In genomic region chr2:133557624-133558023, GRCh38 we compare ENCODE assay signal across 19 cellular contexts. TPM values are rescaled to one million over a fixed set of nuclear protein-coding genes. Genes with fewer than 3 reads are reported as not detected.
"Had no signal": no experiment of that assay in that cellular context is flagged by ENCODE, and none has a peak within 500 bp of the region (broad histone marks: within the 10 kb centered on the region; RNA-seq: fewer than 3 reads in every experiment).

No MANE protein-coding gene starts in this region.

- H3K4me3 Mint-ChIP-seq: activated CD8-positive, alpha-beta T cell treated with anti-CD3 and anti-CD28 coated beads for 36 hours; activated naive CD4-positive, alpha-beta T cell treated with anti-CD3 and anti-CD28 coated beads, Interleukin-2, amount 50 U/mL, for 24 hours; T-helper 1 cell treated with Interleukin-12 subunit alpha and Interleukin-12 subunit beta and Interleukin-4 antibody, amounts not matched to agents 30 μg/mL and 1 μg/mL, for 36 hours had no signal

- DNase-seq: activated CD4-positive, alpha-beta T cell treated with anti-CD3 and anti-CD28 coated beads for 4 hours; activated CD8-positive, alpha-beta memory T cell treated with anti-CD3 and anti-CD28 coated beads, Interleukin-2, amount 50 U/mL, for 48 hours; activated CD8-positive, alpha-beta T cell treated with anti-CD3 and anti-CD28 coated beads for 36 hours; activated T-cell treated with anti-CD3 and anti-CD28 coated beads, Interleukin-2, amount 50 U/mL, for 1 hour; aorta; central memory CD4-positive, alpha-beta T cell; MG63; NCI-H1105 treated with DMSO at 0.1 percent for 48 hours; NCI-H1436 treated with DMSO at 0.1 percent for 48 hours; NCI-H187; NCI-H2081; NCI-H510A treated with DMSO at 0.1 percent for 48 hours; Peyer's patch; SHP77 had no signal

- H3K4me1 Mint-ChIP-seq: activated naive CD4-positive, alpha-beta T cell treated with anti-CD3 and anti-CD28 coated beads, Interleukin-2, amount 50 U/mL, for 24 hours had no signal

- H3K36me3 ChIP-seq: MG63, Peyer's patch, SJSA1 had no signal

- H3K4me3 ChIP-seq: MG63, Peyer's patch, SJSA1 had no signal

- H3K9me3 ChIP-seq: MG63, Peyer's patch, SJSA1 had no signal

- H3K27ac Mint-ChIP-seq: activated CD8-positive, alpha-beta T cell treated with anti-CD3 and anti-CD28 coated beads for 36 hours; activated naive CD4-positive, alpha-beta T cell treated with anti-CD3 and anti-CD28 coated beads, Interleukin-2, amount 50 U/mL, for 24 hours; T-helper 1 cell treated with Interleukin-12 subunit alpha and Interleukin-12 subunit beta and Interleukin-4 antibody, amounts not matched to agents 30 μg/mL and 1 μg/mL, for 36 hours had no signal

- H3K36me3 Mint-ChIP-seq: activated naive CD4-positive, alpha-beta T cell treated with anti-CD3 and anti-CD28 coated beads, Interleukin-2, amount 50 U/mL, for 24 hours had no signal

- H3K27me3 ChIP-seq: MG63, Peyer's patch, SJSA1 had no signal

- ATAC-seq: activated CD4-positive, CD25-positive, alpha-beta regulatory T cell treated with anti-CD3 and anti-CD28 coated beads, Interleukin-2, amount 50 U/mL, for 24 hours; activated CD8-positive, alpha-beta T cell treated with anti-CD3 and anti-CD28 coated beads for 36 hours had no signal

- H3K9me3 Mint-ChIP-seq: activated CD8-positive, alpha-beta T cell treated with anti-CD3 and anti-CD28 coated beads for 36 hours; T-helper 1 cell treated with Interleukin-12 subunit alpha and Interleukin-12 subunit beta and Interleukin-4 antibody, amounts not matched to agents 30 μg/mL and 1 μg/mL, for 36 hours had no signal

- H3K4me1 ChIP-seq: Peyer's patch had no signal

- H3K27me3 Mint-ChIP-seq: activated CD8-positive, alpha-beta T cell treated with anti-CD3 and anti-CD28 coated beads for 36 hours had no signal

- H3K27ac ChIP-seq: KMS-11, Peyer's patch, SJSA1 had no signal

RNA-seq across cellular contexts. Expression of gene NCKAP5, which starts 10.6 kb away (rescaled TPM):
- total RNA-seq: activated CD8-positive, alpha-beta T cell treated with anti-CD3 and anti-CD28 coated beads for 36 hours had no signal
